In genomic region chr17:1762233-1762905, GRCh38 we compare ENCODE assay signal across 9 cellular contexts.
DNase-seq lines count a peak whose midpoint lies in the region; ATAC-seq and TF ChIP-seq lines count a peak whose summit lies in the region.
"Had no signal": no experiment of that assay in that cellular context is flagged by ENCODE, and none has a peak within 500 bp of the region (broad histone marks: within the 10 kb centered on the region; RNA-seq: fewer than 3 reads in every experiment).

No MANE protein-coding gene starts in this region.

- H3K9ac ChIP-seq in OCI-LY3 (ENCODE audit: low read length) = peak overlapping the region; percentile 63; the same call in 1 of the 2 replicates

- no peaks in the 10 kb centered on the region for H3K9me3 ChIP-seq in OCI-LY3 (ENCODE audit: insufficient read depth, low read length)

- TF ChIP-seq CTCF in AG10803 (conservative IDR thresholded peaks at IDR 0.05; ENCODE audit: low read length) = no peak
- no peak for TF ChIP-seq CTCF in OCI-LY3 (IDR thresholded peaks at IDR 0.05; ENCODE audit: low read depth, low read length)
- no peak for TF ChIP-seq CTCF in nephron progenitor cell (IDR thresholded peaks at IDR 0.05)

- no peaks in the 10 kb centered on the region for H3K79me2 ChIP-seq in OCI-LY3 (ENCODE audit: low read length)

- H3K4me1 ChIP-seq in OCI-LY3 (ENCODE audit: low read length) = peaks cover 27% of the 10 kb centered on the region

- peak overlapping the region; percentile 73 for H3K4me3 ChIP-seq in AG10803 (ENCODE audit: low read length)
- H3K4me3 ChIP-seq in OCI-LY3 (ENCODE audit: low read length) = peak overlapping the region; percentile 61

- H3K27me3 Mint-ChIP-seq in nephron progenitor cell (ENCODE audit: low read depth, poor library complexity) = peaks cover 5% of the 10 kb centered on the region
- H3K27me3 Mint-ChIP-seq in activated naive CD8-positive, alpha-beta T cell treated with anti-CD3 and anti-CD28 coated beads, Interleukin-2, amount 50 U/mL, for 24 hours = no peaks in the 10 kb centered on the region

- H3K27ac ChIP-seq in OCI-LY3 (ENCODE audit: low read length) (peak overlapping the region; percentile 59), epithelial cell of prostate (peak overlapping the region; percentile 74)

- H4K20me1 ChIP-seq in OCI-LY3 (ENCODE audit: insufficient read depth, low read length) = no peaks in the 10 kb centered on the region

- H3K4me3 Mint-ChIP-seq in nephron progenitor cell = peak overlapping the region; percentile 87
- no peak overlapping the region for H3K4me3 Mint-ChIP-seq in activated naive CD8-positive, alpha-beta T cell treated with anti-CD3 and anti-CD28 coated beads, Interleukin-2, amount 50 U/mL, for 24 hours

- peak overlapping the region; percentile 96 for H2AFZ ChIP-seq in OCI-LY3 (ENCODE audit: low read depth, low read length)

- peaks cover 52% of the 10 kb centered on the region for H3K4me1 Mint-ChIP-seq in nephron progenitor cell
- peaks cover 30% of the 10 kb centered on the region for H3K4me1 Mint-ChIP-seq in activated naive CD8-positive, alpha-beta T cell treated with anti-CD3 and anti-CD28 coated beads, Interleukin-2, amount 50 U/mL, for 24 hours

- peaks cover 5% of the 10 kb centered on the region for H3K36me3 Mint-ChIP-seq in nephron progenitor cell (ENCODE audit: low read depth)
- no peaks in the 10 kb centered on the region for H3K36me3 Mint-ChIP-seq in activated naive CD8-positive, alpha-beta T cell treated with anti-CD3 and anti-CD28 coated beads, Interleukin-2, amount 50 U/mL, for 24 hours (ENCODE audit: low read depth)

- DNase-seq in AG10803 (ENCODE audit: low read depth) (peak; percentile 52), epithelial cell of prostate (ENCODE audit: low read depth, low spot score) (no peak), nephron progenitor cell (no peak), GM19240 (ENCODE audit: insufficient read length, low spot score) (no peak), Kasumi-1 (lab: John Stamatoyannopoulos, UW) (no peak)
- DNase-seq in activated effector memory CD4-positive, alpha-beta T cell treated with Interleukin-2 at 50 U/mL for 16 hours = no peak
- DNase-seq in activated naive CD8-positive, alpha-beta T cell treated with anti-CD3 and anti-CD28 coated beads, Interleukin-2, amount 50 U/mL, for 24 hours = no peak
- DNase-seq: NCI-H1930 had no signal

- peak overlapping the region; percentile 90 for H3K27ac Mint-ChIP-seq in nephron progenitor cell
- no peak overlapping the region for H3K27ac Mint-ChIP-seq in activated naive CD8-positive, alpha-beta T cell treated with anti-CD3 and anti-CD28 coated beads, Interleukin-2, amount 50 U/mL, for 24 hours

- H3K27me3 ChIP-seq in OCI-LY3 (ENCODE audit: low read depth, low read length) = no peaks in the 10 kb centered on the region

- no peaks in the 10 kb centered on the region for H3K36me3 ChIP-seq in OCI-LY3 (replicated peaks; ENCODE audit: low read depth, low read length)

- ATAC-seq in activated naive CD8-positive, alpha-beta T cell treated with anti-CD3 and anti-CD28 coated beads, Interleukin-2, amount 50 U/mL, for 24 hours = no peak

- no peaks in the 10 kb centered on the region for H3K9me3 Mint-ChIP-seq in nephron progenitor cell
- H3K9me3 Mint-ChIP-seq in activated naive CD8-positive, alpha-beta T cell treated with anti-CD3 and anti-CD28 coated beads, Interleukin-2, amount 50 U/mL, for 24 hours = no peaks in the 10 kb centered on the region

- peak overlapping the region; percentile 78 for H3K4me2 ChIP-seq in OCI-LY3 (ENCODE audit: low read length)
